In genomic region chr19:15895876-15896430, GRCh38 we compare ENCODE assay signal across 1 cellular context.
TF ChIP-seq lines count a peak whose summit lies in the region.

No MANE protein-coding gene starts in this region.

TF ChIP-seq in K562, 482 proteins besides CTCF, POLR2A, EP300 and RAD21 (continued from another document):
- TF ChIP-seq MITF (IDR thresholded peaks at IDR 0.05) (no peak), ATF7 (IDR thresholded peaks at IDR 0.05) (no peak), THRB (CRISPR knock-in tag; conservative IDR thresholded peaks at IDR 0.05) (no peak)
TF ChIP-seq in K562: peak in this region for 4.
